ENCODE assay signal across 8 cellular contexts in genomic region chr4:89110541-89110985, GRCh38. TPM values are rescaled to one million over a fixed set of nuclear protein-coding genes. Genes with fewer than 3 reads are reported as not detected.
DNase-seq lines count a peak whose midpoint lies in the region; ATAC-seq and TF ChIP-seq lines count a peak whose summit lies in the region.

No MANE protein-coding gene starts in this region.

- H3K36me3 ChIP-seq in MM.1S (replicated peaks; ENCODE audit: insufficient read depth, low read length): no peaks in the 10 kb centered on the region
- no peaks in the 10 kb centered on the region for H3K36me3 ChIP-seq in mucosa of rectum (ENCODE audit: control insufficient read depth in 2 of 2, insufficient read depth in 2 of 2, low read length in 2 of 2)

- H3K9ac ChIP-seq in MM.1S (ENCODE audit: low read length): peak overlapping the region; percentile 52; the same call in 1 of the 2 replicates
- peak overlapping the region; percentile 48 to 74 for H3K9ac ChIP-seq in mucosa of rectum (ENCODE audit: low read depth in 1 of 2, low read length in 2 of 2)

- H3K9me2 ChIP-seq in MM.1S (replicated peaks; ENCODE audit: insufficient read depth, low read length): no peaks in the 10 kb centered on the region

- H2AFZ ChIP-seq in MM.1S (ENCODE audit: low read length): peak overlapping the region; percentile 94

- DNase-seq in ELF-1 (ENCODE audit: low read depth, low spot score) (peak; percentile 49), MM.1S (no peak), caudate nucleus (lab: John Stamatoyannopoulos, UW) (peak in 8 of 61 donors; percentile 18 to 60 (median 43)), left lobe of liver (ENCODE audit: low spot score) (no peak)
- DNase-seq in activated CD4-positive, alpha-beta T cell treated with anti-CD3 and anti-CD28 coated beads for 4 hours: no peak

- H3K4me1 ChIP-seq in MM.1S (ENCODE audit: low read length) (peaks cover 12% of the 10 kb centered on the region; the same call in 1 of the 2 replicates), mucosa of rectum (ENCODE audit: control insufficient read depth in 2 of 2, insufficient read depth in 2 of 2, low read length in 2 of 2) (peaks cover 15% of the 10 kb centered on the region in 2 donors)

- no peaks in the 10 kb centered on the region for H3F3A ChIP-seq in MM.1S (ENCODE audit: insufficient read depth, low read length)

- H3K27me3 ChIP-seq in MM.1S (replicated peaks; ENCODE audit: insufficient read depth, low read length) (peaks cover 13% of the 10 kb centered on the region), mucosa of rectum (ENCODE audit: control insufficient read depth in 2 of 2, insufficient read depth in 2 of 2, low read length in 2 of 2) (peaks cover 0 to 3% of the 10 kb centered on the region in 2 donors)

- peaks cover 11% of the 10 kb centered on the region; the same call in 1 of the 2 replicates for H3K79me2 ChIP-seq in MM.1S (ENCODE audit: low read length)

- H3K4me3 ChIP-seq in MM.1S (ENCODE audit: low read length): peak overlapping the region; percentile 80
- peak overlapping the region; percentile 74 to 84 for H3K4me3 ChIP-seq in mucosa of rectum (ENCODE audit: low read length in 2 of 2)

- H4K20me1 ChIP-seq in MM.1S (ENCODE audit: insufficient read depth, low read length): no peaks in the 10 kb centered on the region

- no peaks in the 10 kb centered on the region for H3K9me3 ChIP-seq in MM.1S (replicated peaks; ENCODE audit: insufficient read depth, low read length)
- no peaks in the 10 kb centered on the region for H3K9me3 ChIP-seq in mucosa of rectum (ENCODE audit: control insufficient read depth in 2 of 2, low read length in 2 of 2)

- no peak overlapping the region for H3K27ac ChIP-seq in MM.1S (ENCODE audit: low read length)
- H3K27ac ChIP-seq in caudate nucleus (ENCODE audit: low read depth, low read length): peak overlapping the region; percentile 76
- peak overlapping the region; percentile 20 to 67 for H3K27ac ChIP-seq in mucosa of rectum (ENCODE audit: low read depth in 2 of 2, low read length in 2 of 2)

- no peak for ATAC-seq in HG03571 (IDR thresholded peaks at IDR 0.05; ENCODE audit: unreplicated experiment)
- no peak for ATAC-seq in HG03457 (IDR thresholded peaks at IDR 0.05; ENCODE audit: unreplicated experiment)
- no peak for ATAC-seq in left lobe of liver

- H3K4me2 ChIP-seq in MM.1S (ENCODE audit: low read depth, low read length): peak overlapping the region; percentile 96

- TF ChIP-seq CTCF in MM.1S (IDR thresholded peaks at IDR 0.05; ENCODE audit: low read length): no peak

RNA-seq across cellular contexts. Expression of gene TIGD2, which starts 0.8 kb away (rescaled TPM):
- 14.4 TPM for total RNA-seq in left lobe of liver

RNA-seq across cellular contexts. Expression of gene FAM13A, which starts 53.6 kb away (rescaled TPM):
- total RNA-seq in left lobe of liver: 70.2 TPM
